Comparison of ENCODE assay signal across 14 cellular contexts in the genomic region with DNA sequence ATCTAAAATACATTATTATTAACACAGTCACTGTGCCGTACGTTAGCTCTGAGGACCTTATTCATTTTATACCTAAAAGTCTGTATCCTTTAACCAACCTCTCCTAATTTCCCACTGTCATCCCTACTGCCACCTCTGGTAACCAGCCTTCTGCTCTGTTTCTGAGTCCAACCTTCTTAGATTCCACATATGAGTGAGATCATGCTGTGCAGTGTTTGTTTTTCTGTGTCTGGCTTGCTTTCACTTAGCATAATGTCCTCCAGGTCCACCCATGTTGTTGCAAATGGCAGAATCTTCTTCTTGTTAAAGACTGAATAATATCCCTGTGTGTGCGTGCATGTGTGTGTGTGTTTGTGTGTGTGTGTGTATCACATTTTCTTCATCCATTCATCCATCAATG.
A peak's percentile ranks its signal among the peaks of the same experiment; 100 is the strongest.
DNase-seq lines count a peak whose midpoint lies in the region; ATAC-seq and TF ChIP-seq lines count a peak whose summit lies in the region.
"Had no signal": no experiment of that assay in that cellular context is flagged by ENCODE, and none has a peak within 500 bp of the region (broad histone marks: within the 10 kb centered on the region; RNA-seq: fewer than 3 reads in every experiment).

No MANE protein-coding gene starts in this region.

- TF ChIP-seq CTCF in chondrocyte (IDR thresholded peaks at IDR 0.05): peak; percentile 67
- no peak for TF ChIP-seq CTCF in type B pancreatic cell (conservative IDR thresholded peaks at IDR 0.05)

- H3K4me3 Mint-ChIP-seq in chondrocyte (ENCODE audit: unreplicated experiment): no peak overlapping the region
- no peak overlapping the region for H3K4me3 Mint-ChIP-seq in type B pancreatic cell
- H3K4me3 Mint-ChIP-seq: activated CD4-positive, alpha-beta T cell treated with anti-CD3 and anti-CD28 coated beads for 36 hours; activated T-helper 17 cell treated with anti-CD3 and anti-CD28 coated beads, Interleukin-2, amount 50 U/mL, for 72 hours; mesothelial cell of epicardium had no signal

- DNase-seq in DMS 273 (lab: John Stamatoyannopoulos, UW; ENCODE audit: unreplicated experiment) (peak; percentile 12), DMS 273 treated with DMSO at 0.1 percent for 48 hours (lab: John Stamatoyannopoulos, UW) (no peak), NCI-H2227 (lab: John Stamatoyannopoulos, UW; ENCODE audit: unreplicated experiment) (peak; percentile 12), chondrocyte (ENCODE audit: low spot score) (no peak), pons (ENCODE audit: low spot score) (peak; percentile 3), type B pancreatic cell (ENCODE audit: extremely low spot score, unreplicated experiment) (no peak), NCI-H226 (no peak)
- DNase-seq: 8988T; activated CD4-positive, alpha-beta T cell treated with anti-CD3 and anti-CD28 coated beads for 36 hours; hypothalamus; NCI-H1105 treated with DMSO at 0.1 percent for 48 hours had no signal

- ATAC-seq in HG03565 (IDR thresholded peaks at IDR 0.05; ENCODE audit: unreplicated experiment): no peak
- ATAC-seq: activated CD4-positive, alpha-beta T cell treated with anti-CD3 and anti-CD28 coated beads for 36 hours; activated T-helper 17 cell treated with anti-CD3 and anti-CD28 coated beads, Interleukin-2, amount 50 U/mL, for 72 hours had no signal

- H3K27me3 Mint-ChIP-seq in chondrocyte (ENCODE audit: low read depth) (no peaks in the 10 kb centered on the region), type B pancreatic cell (no peaks in the 10 kb centered on the region)

- no peak overlapping the region for H3K27ac Mint-ChIP-seq in chondrocyte (ENCODE audit: unreplicated experiment)
- H3K27ac Mint-ChIP-seq in type B pancreatic cell: no peak overlapping the region
- H3K27ac Mint-ChIP-seq: activated CD4-positive, alpha-beta T cell treated with anti-CD3 and anti-CD28 coated beads for 36 hours; activated T-helper 17 cell treated with anti-CD3 and anti-CD28 coated beads, Interleukin-2, amount 50 U/mL, for 72 hours; mesothelial cell of epicardium had no signal

- H3K4me1 Mint-ChIP-seq in chondrocyte (ENCODE audit: low read depth) (peaks cover 5% of the 10 kb centered on the region), type B pancreatic cell (ENCODE audit: unreplicated experiment) (peaks cover 5% of the 10 kb centered on the region)
- H3K4me1 Mint-ChIP-seq: activated CD4-positive, alpha-beta T cell treated with anti-CD3 and anti-CD28 coated beads for 36 hours; activated T-helper 17 cell treated with anti-CD3 and anti-CD28 coated beads, Interleukin-2, amount 50 U/mL, for 72 hours had no signal

- no peaks in the 10 kb centered on the region for H3K36me3 Mint-ChIP-seq in chondrocyte (ENCODE audit: low read depth)
- H3K36me3 Mint-ChIP-seq in type B pancreatic cell: no peaks in the 10 kb centered on the region
- H3K36me3 Mint-ChIP-seq: mesothelial cell of epicardium had no signal

- H3K9me3 Mint-ChIP-seq in chondrocyte (ENCODE audit: low read depth): no peaks in the 10 kb centered on the region
- no peaks in the 10 kb centered on the region for H3K9me3 Mint-ChIP-seq in type B pancreatic cell
- H3K9me3 Mint-ChIP-seq: activated T-helper 17 cell treated with anti-CD3 and anti-CD28 coated beads, Interleukin-2, amount 50 U/mL, for 72 hours had no signal

Comparison
In these comparisons a context has a peak if more than half of its experiments do, and no peak if none do; other contexts are left out.
1. DNase-seq: peak in DMS 273 (single experiment), NCI-H2227 (single experiment) and pons (single experiment); none in DMS 273 treated with DMSO at 0.1 percent for 48 hours (single experiment), chondrocyte (single experiment), type B pancreatic cell (single experiment) and NCI-H226 (single experiment).